Comparison of ENCODE assay signal across 33 cellular contexts in the genomic region with DNA sequence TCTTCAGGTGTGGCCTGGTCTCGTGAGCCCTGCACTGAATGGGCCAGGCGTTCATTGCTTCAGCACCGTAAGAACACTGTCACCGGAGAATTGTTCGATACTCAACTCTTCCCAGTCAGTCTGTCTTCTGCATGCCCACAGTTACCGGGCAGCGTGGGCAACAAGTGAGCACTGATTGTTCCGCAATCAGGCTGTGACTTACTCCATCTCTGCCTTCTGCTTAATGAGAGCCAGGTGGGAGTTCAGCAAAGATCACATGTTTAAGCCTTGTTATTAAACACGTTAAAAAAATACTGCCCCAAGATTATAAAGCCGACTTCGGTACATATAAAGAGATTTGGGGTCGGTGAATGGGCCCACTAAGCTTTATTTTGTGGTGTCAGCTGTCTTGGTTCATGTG.
"Had no signal": no experiment of that assay in that cellular context is flagged by ENCODE, and none has a peak within 500 bp of the region (broad histone marks: within the 10 kb centered on the region; RNA-seq: fewer than 3 reads in every experiment).

No MANE protein-coding gene starts in this region.

- H3K36me3 ChIP-seq: adrenal gland, esophagus muscularis mucosa, gastrocnemius medialis, heart left ventricle, WERI-Rb-1 had no signal

- H3K4me3 ChIP-seq: adrenal gland, body of pancreas, esophagus muscularis mucosa, gastrocnemius medialis, heart left ventricle had no signal

- H3K27me3 ChIP-seq: adrenal gland, body of pancreas, foreskin keratinocyte, gastrocnemius medialis had no signal

- DNase-seq: activated B cell treated with CpG ODN at 0.5 μM for 24 hours; activated CD4-positive, alpha-beta T cell treated with anti-CD3 and anti-CD28 coated beads for 48 hours; activated CD4-positive, alpha-beta T cell treated with anti-CD3 and anti-CD28 coated beads, Interleukin-2, amount 50 U/mL, for 1 hour; activated CD4-positive, alpha-beta T cell treated with anti-CD3 and anti-CD28 coated beads, Interleukin-2, amount 50 U/mL, for 48 hours; activated CD8-positive, alpha-beta memory T cell treated with anti-CD3 and anti-CD28 coated beads for 24 hours; activated CD8-positive, alpha-beta T cell treated with anti-CD3 and anti-CD28 coated beads for 36 hours; activated effector memory CD4-positive, alpha-beta T cell treated with Interleukin-2 at 50 U/mL for 16 hours; activated gamma-delta T cell treated with Interleukin-2 at 50 U/mL for 16 hours; activated naive CD4-positive, alpha-beta T cell treated with anti-CD3 and anti-CD28 coated beads, Interleukin-2, amount 50 U/mL, for 16 hours; activated naive CD4-positive, alpha-beta T cell treated with Interleukin-2 at 50 U/mL for 16 hours; activated naive CD8-positive, alpha-beta T cell treated with anti-CD3 and anti-CD28 coated beads, Interleukin-2, amount 50 U/mL, for 24 hours; activated T-cell treated with anti-CD3 and anti-CD28 coated beads, Interleukin-2, amount 50 U/mL, for 4 hours; adrenal gland; amygdala; aorta; body of pancreas; caudate nucleus; cortex of kidney; dermis blood vessel endothelial cell; effector CD4-positive, alpha-beta T cell; effector memory CD8-positive, alpha-beta T cell; erythroblast; foreskin keratinocyte; gastrocnemius medialis; glutamatergic neuron; heart left ventricle; T-helper 1 cell; T-helper 17 cell; T1000; WERI-Rb-1 had no signal

- ATAC-seq: activated CD4-positive, CD25-positive, alpha-beta regulatory T cell treated with anti-CD3 and anti-CD28 coated beads, Interleukin-2, amount 50 U/mL, for 24 hours; activated CD8-positive, alpha-beta T cell treated with anti-CD3 and anti-CD28 coated beads for 36 hours; activated naive CD8-positive, alpha-beta T cell treated with anti-CD3 and anti-CD28 coated beads, Interleukin-2, amount 50 U/mL, for 24 hours; activated T-cell treated with anti-CD3 and anti-CD28 coated beads, Interleukin-2, amount 50 U/mL, for 4 hours; activated T-helper 17 cell treated with anti-CD3 and anti-CD28 coated beads, Interleukin-2, amount 50 U/mL, for 72 hours; body of pancreas; effector memory CD8-positive, alpha-beta T cell; foreskin keratinocyte; gastrocnemius medialis; heart left ventricle; T-helper 17 cell had no signal

- H3K27ac ChIP-seq: adrenal gland, body of pancreas, esophagus muscularis mucosa, foreskin keratinocyte, heart left ventricle, WERI-Rb-1 had no signal

- H3K9me3 ChIP-seq: adrenal gland, body of pancreas, esophagus muscularis mucosa, gastrocnemius medialis, heart left ventricle had no signal
